9 cellular contexts compared by ENCODE assay signal in genomic region chr11:45663486-45664375, GRCh38. TPM values are rescaled to one million over a fixed set of nuclear protein-coding genes. Genes with fewer than 3 reads are reported as not detected.
A peak's percentile ranks its signal among the peaks of the same experiment; 100 is the strongest.
DNase-seq lines count a peak whose midpoint lies in the region; ATAC-seq, FAIRE-seq and TF ChIP-seq lines count a peak whose summit lies in the region.
"Had no signal": no experiment of that assay in that cellular context is flagged by ENCODE, and none has a peak within 500 bp of the region (broad histone marks: within the 10 kb centered on the region; RNA-seq: fewer than 3 reads in every experiment).

No MANE protein-coding gene starts in this region.

- peaks cover 0 to 9% (median 3%) of the 10 kb centered on the region in 4 donors for H3K4me1 Mint-ChIP-seq in CD4-positive, alpha-beta memory T cell

- no peaks in the 10 kb centered on the region for H3K9me3 Mint-ChIP-seq in CD4-positive, alpha-beta memory T cell

- H3K4me1 ChIP-seq in CD4-positive, alpha-beta memory T cell (ENCODE audit: insufficient read depth, low read length) = peaks cover 7% of the 10 kb centered on the region
- H3K4me1 ChIP-seq in KMS-11 (ENCODE audit: low read depth, poor library complexity, severe bottlenecking) = no peaks in the 10 kb centered on the region
- H3K4me1 ChIP-seq in endothelial cell of umbilical vein (ENCODE audit: control insufficient read depth, extremely low read depth, insufficient read depth, low read length) = peaks cover 46% of the 10 kb centered on the region
- peaks cover 18% of the 10 kb centered on the region for H3K4me1 ChIP-seq in ovary (ENCODE audit: insufficient read depth)

- H3K27ac ChIP-seq in CD4-positive, alpha-beta memory T cell (ENCODE audit: low read depth, low read length) = no peak overlapping the region
- H3K27ac ChIP-seq in KMS-11 (no peak overlapping the region), endothelial cell of umbilical vein (ENCODE audit: insufficient read depth, low read depth, low read length) (peak overlapping the region; percentile 30), ovary (no peak overlapping the region)

- dilution Hi-C loops in endothelial cell of umbilical vein (cut with MboI; ENCODE audit: extremely low pct_ligation_motif_present, low sequenced_read_pairs) = no loop called here

- CTCF ChIA-PET in CD4-positive, alpha-beta memory T cell (lab: Charles Lee; ENCODE audit: partially characterized antibody) = interaction anchor here (0.8 kb wide), 1 partner anchor 9 kb away, joined by 3 read pairs; no protein-coding TSS in a partner anchor
- CTCF ChIA-PET in endothelial cell of umbilical vein (lab: Charles Lee) = interaction anchor here (1.0 to 2.3 kb wide), 4 partner anchors 10 to 293 kb away, joined by 3 to 25 read pairs (median 6); no protein-coding TSS in a partner anchor

- POLR2A ChIA-PET in CD4-positive, alpha-beta memory T cell (lab: Charles Lee; ENCODE audit: partially characterized antibody) = no interaction called here
- POLR2A ChIA-PET in endothelial cell of umbilical vein (lab: Charles Lee) = no interaction called here

- no peaks in the 10 kb centered on the region for H3K9me3 ChIP-seq in CD4-positive, alpha-beta memory T cell (ENCODE audit: control insufficient read depth in 1 of 2, low read length in 2 of 2)
- no peaks in the 10 kb centered on the region for H3K9me3 ChIP-seq in endothelial cell of umbilical vein (replicated peaks; ENCODE audit: control insufficient read depth, insufficient read depth, low read length)
- no peaks in the 10 kb centered on the region for H3K9me3 ChIP-seq in ovary

- H3K4me3 ChIP-seq in CD4-positive, alpha-beta memory T cell (ENCODE audit: low read length in 2 of 2) = no peak overlapping the region
- H3K4me3 ChIP-seq in KMS-11 (IDR thresholded peaks at IDR 0.05; ENCODE audit: insufficient read depth, low read depth, low read length) (no peak overlapping the region), endothelial cell of umbilical vein (replicated peaks in 1 of 3; ENCODE audit: insufficient read depth in 1 of 3, low read depth in 1 of 3, low read length in 3 of 3) (peak overlapping the region; percentile 47 to 59 (median 55)), ovary (peak overlapping the region; percentile 54)

- peaks cover 43 to 54% of the 10 kb centered on the region in 2 donors for H3K27me3 Mint-ChIP-seq in CD4-positive, alpha-beta memory T cell

- intact Hi-C loops in CD4-positive, alpha-beta memory T cell (cut with micrococcal nuclease) = no loop called here
- intact Hi-C loops in endothelial cell of umbilical vein (cut with micrococcal nuclease) = loop anchor here (5.0 to 10.0 kb wide), 2 partner anchors 139 to 709 kb away; partner anchors contain the start of gene TP53I11
- intact Hi-C loops in ovary (cut with DNase I) = loop anchor here in 1 of 4 donors (10.0 kb wide), 1 partner anchor 91 kb away; no protein-coding TSS in a partner anchor

- TF ChIP-seq EP300 in ovary (IDR thresholded peaks at IDR 0.05) = no peak

- ATAC-seq in HG03097 (IDR thresholded peaks at IDR 0.05; ENCODE audit: low FRiP score, unreplicated experiment) (no peak), HG02870 (IDR thresholded peaks at IDR 0.05; ENCODE audit: unreplicated experiment) (no peak)

- peak overlapping the region; percentile 63; the same call in 1 of the 2 replicates for H3K4me2 ChIP-seq in KMS-11
- peak overlapping the region; percentile 82 for H3K4me2 ChIP-seq in endothelial cell of umbilical vein (ENCODE audit: insufficient read depth, low read length)

- FAIRE-seq in endothelial cell of umbilical vein (lab: Jason Lieb, UNC) = no peak

- H3K36me3 Mint-ChIP-seq in CD4-positive, alpha-beta memory T cell = no peaks in the 10 kb centered on the region

- H3K79me2 ChIP-seq in KMS-11 (ENCODE audit: insufficient read depth, low read depth) (no peaks in the 10 kb centered on the region), endothelial cell of umbilical vein (ENCODE audit: control insufficient read depth, insufficient read depth, low read length) (peaks cover 2% of the 10 kb centered on the region)

- H3K4me3 Mint-ChIP-seq in CD4-positive, alpha-beta memory T cell = peak overlapping the region in 6 of 8 donors; percentile 10 to 83 (median 46)

- H2AFZ ChIP-seq in KMS-11 (ENCODE audit: low read depth) = no peak overlapping the region
- no peak overlapping the region for H2AFZ ChIP-seq in endothelial cell of umbilical vein (ENCODE audit: low read depth, low read length)

- H3K9ac ChIP-seq in KMS-11 (no peak overlapping the region), endothelial cell of umbilical vein (replicated peaks; ENCODE audit: extremely low read depth, insufficient read depth, low read length) (peak overlapping the region; percentile 58)

- H4K20me1 ChIP-seq in KMS-11 (ENCODE audit: insufficient read depth) (no peaks in the 10 kb centered on the region), endothelial cell of umbilical vein (replicated peaks; ENCODE audit: control insufficient read depth, extremely low read depth, insufficient read depth, low read length) (no peaks in the 10 kb centered on the region)

- H3K36me3 ChIP-seq in CD4-positive, alpha-beta memory T cell (ENCODE audit: insufficient read depth, low read length) = no peaks in the 10 kb centered on the region
- H3K36me3 ChIP-seq in KMS-11 (ENCODE audit: insufficient read depth) = no peaks in the 10 kb centered on the region
- H3K36me3 ChIP-seq in endothelial cell of umbilical vein (ENCODE audit: control insufficient read depth in 2 of 2, extremely low read depth in 1 of 2, insufficient read depth in 2 of 2, low read length in 2 of 2) = no peaks in the 10 kb centered on the region
- H3K36me3 ChIP-seq in ovary = no peaks in the 10 kb centered on the region

- no peak for TF ChIP-seq POLR2A in endothelial cell of umbilical vein (IDR thresholded peaks at IDR 0.05; ENCODE audit: low read depth, low read length)
- TF ChIP-seq POLR2A in ovary (IDR thresholded peaks at IDR 0.05) = no peak

- no TSS peak for BruUV-seq in endothelial cell of umbilical vein (replicated peaks; lab: Mats Ljungman, UMichigan)

- WGBS in ovary, 3 donors = 52 to 70% (median 56%) methylated on average over 13 of the region's 13 CpGs

- TF ChIP-seq CTCF in KMS-11 (conservative IDR thresholded peaks at IDR 0.05; ENCODE audit: low read depth, low read length) = no peak
- no peak for TF ChIP-seq CTCF in endothelial cell of umbilical vein (IDR thresholded peaks at IDR 0.05; ENCODE audit: extremely low read depth in 1 of 2, insufficient read depth in 1 of 2, low read depth in 1 of 2, low read length in 2 of 2)
- TF ChIP-seq CTCF in ovary (IDR thresholded peaks at IDR 0.05) = no peak

- peaks cover 26% of the 10 kb centered on the region for H3K27me3 ChIP-seq in CD4-positive, alpha-beta memory T cell (ENCODE audit: insufficient read depth, low read length)
- H3K27me3 ChIP-seq in KMS-11 (ENCODE audit: insufficient read depth, low read depth) = peaks cover 73% of the 10 kb centered on the region
- peaks cover 0 to 8% of the 10 kb centered on the region in 2 experiments for H3K27me3 ChIP-seq in endothelial cell of umbilical vein (ENCODE audit: control insufficient read depth in 2 of 2, insufficient read depth in 2 of 2, low read length in 2 of 2)
- H3K27me3 ChIP-seq in ovary = no peaks in the 10 kb centered on the region

- no peak for DNase-seq in CD4-positive, alpha-beta memory T cell
- DNase-seq in endothelial cell of umbilical vein (ENCODE audit: low read depth, low spot score) = no peak
- DNase-seq in ovary = peak in 2 of 5 donors; percentile 9 to 31
- no peak for DNase-seq in activated CD8-positive, alpha-beta memory T cell treated with anti-CD3 and anti-CD28 coated beads, Interleukin-2, amount 50 U/mL, for 4 hours
- no peak for DNase-seq in stimulated activated CD4-positive, alpha-beta T cell treated with anti-CD3 and anti-CD28 coated beads, Interleukin-15, amount 100 ng/mL, for 24 hours
- DNase-seq: activated CD4-positive, alpha-beta T cell treated with anti-CD3 and anti-CD28 coated beads, Interleukin-2, amount 50 U/mL, for 1 hour had no signal

- no peaks in the 10 kb centered on the region for H3K9me1 ChIP-seq in endothelial cell of umbilical vein (replicated peaks; ENCODE audit: control insufficient read depth, extremely low read depth, insufficient read depth, low read length)

- no peak overlapping the region for H3K27ac Mint-ChIP-seq in CD4-positive, alpha-beta memory T cell

TF ChIP-seq in endothelial cell of umbilical vein, 7 proteins besides CTCF, POLR2A, EP300 and RAD21:
- TF ChIP-seq, protein P1, sequence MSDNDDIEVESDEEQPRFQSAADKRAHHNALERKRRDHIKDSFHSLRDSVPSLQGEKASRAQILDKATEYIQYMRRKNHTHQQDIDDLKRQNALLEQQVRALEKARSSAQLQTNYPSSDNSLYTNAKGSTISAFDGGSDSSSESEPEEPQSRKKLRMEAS (IDR thresholded peaks at IDR 0.05; ENCODE audit: insufficient read depth, insufficient read length) = no peak
- peak; percentile 6 for TF ChIP-seq JUN (IDR thresholded peaks at IDR 0.05; ENCODE audit: borderline replicate concordance, insufficient read depth, insufficient read length, low read depth)

RNA-seq across cellular contexts. Expression of gene CHST1, which starts 1.7 kb away (rescaled TPM):
- total RNA-seq in CD4-positive, alpha-beta memory T cell = not detected
- polyA plus RNA-seq in CD4-positive, alpha-beta memory T cell = not detected
- total RNA-seq in endothelial cell of umbilical vein (40.5 and 71.2 TPM in 2 replicates), ovary (10 to 100 TPM in 2 of 7 donors, 1 to 10 TPM in 5; 3.8 to 12.9 (median 8.2) TPM)
- polyA plus RNA-seq in endothelial cell of umbilical vein (12.6 and 18.6 TPM in 2 replicates), ovary (1 to 10 TPM; 3.4 to 7.6 TPM)
- 8.2 and 10.2 TPM in 2 replicates for polyA plus RNA-seq in endothelial cell of umbilical vein (2011; cell fraction: cytosol; rRNA removed)
- 17.9 and 20.0 TPM in 2 replicates for polyA plus RNA-seq in endothelial cell of umbilical vein (2011; cell fraction: nucleus; rRNA removed)
- 7.7 and 12.9 TPM in 2 replicates for polyA plus RNA-seq in endothelial cell of umbilical vein (2012)
- polyA minus RNA-seq in endothelial cell of umbilical vein = 7.1 and 7.3 TPM in 2 replicates
- not detected for polyA minus RNA-seq in endothelial cell of umbilical vein (2011; cell fraction: cytosol; rRNA and poly(A)+ RNA removed)
- polyA minus RNA-seq in endothelial cell of umbilical vein (2011; cell fraction: nucleus; rRNA and poly(A)+ RNA removed) = 5.7 and 7.6 TPM in 2 replicates

Comparison
In these comparisons a context has a peak if more than half of its experiments do, and no peak if none do; other contexts are left out.
1. H3K4me3 ChIP-seq: peak in endothelial cell of umbilical vein (3 of 3) and ovary (single experiment); none in CD4-positive, alpha-beta memory T cell (0 of 2) and KMS-11 (single experiment).
2. RNA of gene CHST1, which starts 1.7 kb away (total RNA-seq): 40.5 to 71.2 TPM in endothelial cell of umbilical vein and 3.8 to 12.9 TPM in ovary; not detected in CD4-positive, alpha-beta memory T cell; every median in the first group is over 4 times any median in the second.